Comparison of ENCODE assay signal across 11 cellular contexts in the genomic region with DNA sequence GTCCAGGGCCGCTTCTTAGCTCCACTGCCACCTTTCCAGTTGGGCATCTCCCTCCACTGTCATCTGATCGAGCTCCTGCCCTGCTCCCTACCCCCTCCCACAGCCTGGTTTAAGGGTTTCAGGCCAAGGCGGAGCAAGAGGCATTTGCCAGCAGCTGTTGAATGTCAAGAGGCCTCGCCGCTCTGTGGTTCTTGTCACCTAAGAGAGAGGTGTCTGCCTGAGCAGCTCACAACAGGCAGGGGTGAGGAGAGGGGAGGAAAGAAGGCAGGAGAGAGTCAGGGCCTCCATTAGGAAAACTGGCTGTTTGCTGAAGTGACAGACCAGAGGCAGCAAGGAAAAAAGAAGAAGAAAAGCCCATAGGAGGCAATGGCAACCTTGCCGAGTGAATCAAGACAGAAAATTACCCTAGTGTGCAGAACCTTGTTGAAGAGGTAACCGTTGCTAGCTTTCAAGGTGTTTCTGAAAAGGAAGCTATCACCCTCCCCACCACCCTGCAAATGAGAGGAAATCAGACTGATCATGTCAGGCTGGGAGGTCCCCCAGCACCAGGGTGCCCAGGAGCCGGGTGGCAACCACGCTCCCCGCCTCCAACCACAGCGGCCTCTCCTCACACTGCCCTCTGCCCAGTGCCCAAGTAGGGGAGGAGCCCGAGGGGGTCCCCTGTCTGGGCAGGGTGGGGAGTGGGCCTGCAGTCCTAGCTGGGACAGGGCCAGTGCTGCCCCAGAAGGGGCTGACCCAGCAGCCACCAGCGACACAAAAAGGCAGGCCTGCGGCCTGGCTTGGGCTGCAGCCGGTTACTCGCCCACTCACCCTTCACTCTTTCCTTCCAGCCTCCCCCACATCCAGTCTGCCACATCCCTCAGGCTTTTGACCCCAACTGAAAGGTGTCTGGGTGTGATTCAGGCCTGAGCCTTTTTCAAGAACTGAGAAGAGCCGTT. TPM values are rescaled to one million over a fixed set of nuclear protein-coding genes. Genes with fewer than 3 reads are reported as not detected.
DNase-seq lines count a peak whose midpoint lies in the region; TF ChIP-seq lines count a peak whose summit lies in the region.
"Had no signal": no experiment of that assay in that cellular context is flagged by ENCODE, and none has a peak within 500 bp of the region (broad histone marks: within the 10 kb centered on the region; RNA-seq: fewer than 3 reads in every experiment).

No MANE protein-coding gene starts in this region.

- DNase-seq in Caco-2: no peak
- no peak for DNase-seq in nephron progenitor cell
- DNase-seq in NCI-H2081 treated with DMSO at 0.1 percent for 48 hours (lab: John Stamatoyannopoulos, UW): no peak
- DNase-seq in cortex of kidney (lab: John Stamatoyannopoulos, UW): no peak
- DNase-seq in medulla oblongata (ENCODE audit: extremely low spot score): no peak
- no peak for DNase-seq in DMS114 treated with DMSO at 0.1 percent for 48 hours (lab: John Stamatoyannopoulos, UW; ENCODE audit: unreplicated experiment)
- DNase-seq: DMS153, MG63 had no signal

- peaks cover 56% of the 10 kb centered on the region for H3K4me1 Mint-ChIP-seq in Caco-2 (ENCODE audit: low read depth, unreplicated experiment)
- peaks cover 91% of the 10 kb centered on the region for H3K4me1 Mint-ChIP-seq in activated naive CD4-positive, alpha-beta T cell treated with anti-CD3 and anti-CD28 coated beads, Interleukin-2, amount 50 U/mL, for 24 hours
- peaks cover 97% of the 10 kb centered on the region for H3K4me1 Mint-ChIP-seq in nephron progenitor cell

- H3K4me1 ChIP-seq in Caco-2: peaks cover 49% of the 10 kb centered on the region

- H3K4me3 Mint-ChIP-seq in Caco-2 (ENCODE audit: unreplicated experiment) (no peak overlapping the region), nephron progenitor cell (peak overlapping the region; percentile 70)
- H3K4me3 Mint-ChIP-seq in activated naive CD4-positive, alpha-beta T cell treated with anti-CD3 and anti-CD28 coated beads, Interleukin-2, amount 50 U/mL, for 24 hours: peak overlapping the region; percentile 99

- POLR2A ChIA-PET in Caco-2 (lab: Charles Lee): no interaction called here

- peaks cover 92% of the 10 kb centered on the region for H3K36me3 Mint-ChIP-seq in Caco-2 (ENCODE audit: insufficient read depth, unreplicated experiment)
- peaks cover 21% of the 10 kb centered on the region for H3K36me3 Mint-ChIP-seq in activated naive CD4-positive, alpha-beta T cell treated with anti-CD3 and anti-CD28 coated beads, Interleukin-2, amount 50 U/mL, for 24 hours
- H3K36me3 Mint-ChIP-seq in nephron progenitor cell (ENCODE audit: low read depth): peaks cover 21% of the 10 kb centered on the region

- H3K9me3 Mint-ChIP-seq in Caco-2 (ENCODE audit: unreplicated experiment) (no peaks in the 10 kb centered on the region), nephron progenitor cell (no peaks in the 10 kb centered on the region)
- no peaks in the 10 kb centered on the region for H3K9me3 Mint-ChIP-seq in activated naive CD4-positive, alpha-beta T cell treated with anti-CD3 and anti-CD28 coated beads, Interleukin-2, amount 50 U/mL, for 24 hours

- H3K27ac Mint-ChIP-seq in Caco-2 (ENCODE audit: unreplicated experiment) (peak overlapping the region; percentile 73), nephron progenitor cell (no peak overlapping the region)
- peak overlapping the region; percentile 89 for H3K27ac Mint-ChIP-seq in activated naive CD4-positive, alpha-beta T cell treated with anti-CD3 and anti-CD28 coated beads, Interleukin-2, amount 50 U/mL, for 24 hours

- no TSS peak for BruUV-seq in Caco-2 (replicated peaks; lab: Mats Ljungman, UMichigan)

- H3K27me3 ChIP-seq in Caco-2 (replicated peaks; ENCODE audit: control insufficient read depth, insufficient read depth, low read length): no peaks in the 10 kb centered on the region
- H3K27me3 ChIP-seq: MG63 had no signal

- intact Hi-C loops in Caco-2 (cut with micrococcal nuclease; ENCODE audit: unreplicated experiment): no loop called here

- H3K27me3 Mint-ChIP-seq in Caco-2 (ENCODE audit: insufficient read depth, unreplicated experiment) (no peaks in the 10 kb centered on the region), nephron progenitor cell (ENCODE audit: low read depth, poor library complexity) (peaks cover 86% of the 10 kb centered on the region)
- H3K27me3 Mint-ChIP-seq in activated naive CD4-positive, alpha-beta T cell treated with anti-CD3 and anti-CD28 coated beads, Interleukin-2, amount 50 U/mL, for 24 hours: no peaks in the 10 kb centered on the region

- CTCF ChIA-PET in Caco-2 (lab: Charles Lee): no interaction called here

- TF ChIP-seq CTCF in Caco-2 (IDR thresholded peaks at IDR 0.05; ENCODE audit: insufficient read depth in 1 of 2, low read depth in 1 of 2, low read length in 1 of 2, severe bottlenecking in 1 of 2, unreplicated experiment in 1 of 2) (no peak), nephron progenitor cell (IDR thresholded peaks at IDR 0.05) (no peak)

- no peaks in the 10 kb centered on the region for H3K9me3 ChIP-seq in Caco-2
- no peaks in the 10 kb centered on the region for H3K9me3 ChIP-seq in KOPT-K1 (ENCODE audit: insufficient read depth, low read length, poor library complexity, severe bottlenecking)
- H3K9me3 ChIP-seq: MG63 had no signal

- peaks cover 3% of the 10 kb centered on the region; the same call in 1 of the 2 replicates for H3K36me3 ChIP-seq in Caco-2 (ENCODE audit: control insufficient read depth, insufficient read depth, low read length)
- peaks cover 100% of the 10 kb centered on the region for H3K36me3 ChIP-seq in KOPT-K1 (ENCODE audit: insufficient read depth, low read length)
- H3K36me3 ChIP-seq: MG63 had no signal

- no peak overlapping the region for H3K4me3 ChIP-seq in Caco-2 (ENCODE audit: low read depth, low read length)
- H3K4me3 ChIP-seq: lung, MG63 had no signal

- peak overlapping the region; percentile 93 for H3K27ac ChIP-seq in KOPT-K1 (ENCODE audit: low read depth, low read length, poor library complexity, severe bottlenecking)

RNA-seq across cellular contexts. Expression of a gene that starts 7.1 kb away (rescaled TPM):
- 27.7 and 32.0 TPM in 2 replicates for total RNA-seq in Caco-2 (2022)
